ENCODE assay signal across 1 cellular context in genomic region chr14:25431211-25432076, GRCh38.
A peak's percentile ranks its signal among the peaks of the same experiment; 100 is the strongest.
TF ChIP-seq lines count a peak whose summit lies in the region.

No MANE protein-coding gene starts in this region.

TF ChIP-seq in SK-N-SH, 30 proteins besides CTCF, POLR2A, EP300 and RAD21 (continued from another document):
- TF ChIP-seq EZH2phosphoT487 (IDR thresholded peaks at IDR 0.05; ENCODE audit: borderline replicate concordance, low read depth) (no peak), SMC3 (IDR thresholded peaks at IDR 0.05; ENCODE audit: low read depth, low read length) (peak; percentile 27; the same call in 1 of the 2 replicates), GATA2 (CRISPR knock-in tag; IDR thresholded peaks at IDR 0.05) (no peak), POLR2AphosphoS5 (IDR thresholded peaks at IDR 0.05; ENCODE audit: low read depth, low read length) (no peak), FOXJ3 (CRISPR knock-in tag; IDR thresholded peaks at IDR 0.05) (no peak), FOXM1 (IDR thresholded peaks at IDR 0.05; ENCODE audit: low read depth) (no peak)
